10 cellular contexts compared by ENCODE assay signal in genomic region chr1:42950146-42950480, GRCh38. TPM values are rescaled to one million over a fixed set of nuclear protein-coding genes. Genes with fewer than 3 reads are reported as not detected.
DNase-seq lines count a peak whose midpoint lies in the region; ATAC-seq, FAIRE-seq and TF ChIP-seq lines count a peak whose summit lies in the region.
"Had no signal": no experiment of that assay in that cellular context is flagged by ENCODE, and none has a peak within 500 bp of the region (broad histone marks: within the 10 kb centered on the region; RNA-seq: fewer than 3 reads in every experiment).

No MANE protein-coding gene starts in this region.

- peaks cover 0 to 82% (median 27%) of the 10 kb centered on the region in 12 donors for H3K4me1 ChIP-seq in heart left ventricle
- H3K4me1 ChIP-seq in iPS-20b (ENCODE audit: insufficient read depth, low read length): peaks cover 56% of the 10 kb centered on the region

- no peak for TF ChIP-seq CTCF in heart left ventricle (IDR thresholded peaks at IDR 0.05)

- H3K4me1 Mint-ChIP-seq in activated T-helper 17 cell treated with anti-CD3 and anti-CD28 coated beads, Interleukin-2, amount 50 U/mL, for 72 hours: peaks cover 51% of the 10 kb centered on the region

- no peak overlapping the region for H3K9ac ChIP-seq in iPS-20b (ENCODE audit: low read depth, low read length)

- peak; percentile 66 for FAIRE-seq in urothelium cell line (lab: Jason Lieb, UNC)

- 85 to 92% (median 90%) methylated on average over 5 of the region's 5 CpGs for WGBS in heart left ventricle, 4 donors

- H3K36me3 Mint-ChIP-seq in activated T-helper 17 cell treated with anti-CD3 and anti-CD28 coated beads, Interleukin-2, amount 50 U/mL, for 72 hours (ENCODE audit: low read depth): peaks cover 100% of the 10 kb centered on the region

- no peaks in the 10 kb centered on the region for H3K27me3 ChIP-seq in heart left ventricle
- no peaks in the 10 kb centered on the region for H3K27me3 ChIP-seq in iPS-20b (ENCODE audit: insufficient read depth, low read length)

- H3K9me3 Mint-ChIP-seq in activated T-helper 17 cell treated with anti-CD3 and anti-CD28 coated beads, Interleukin-2, amount 50 U/mL, for 72 hours: no peaks in the 10 kb centered on the region

- TF ChIP-seq POLR2A in heart left ventricle (IDR thresholded peaks at IDR 0.05): no peak

- peak overlapping the region; percentile 91 for H3K4me3 Mint-ChIP-seq in activated T-helper 17 cell treated with anti-CD3 and anti-CD28 coated beads, Interleukin-2, amount 50 U/mL, for 72 hours

- no peaks in the 10 kb centered on the region for H3K27me3 Mint-ChIP-seq in activated T-helper 17 cell treated with anti-CD3 and anti-CD28 coated beads, Interleukin-2, amount 50 U/mL, for 72 hours

- H3K36me3 ChIP-seq in heart left ventricle (no peaks in the 10 kb centered on the region), iPS-20b (ENCODE audit: insufficient read depth, low read depth, low read length) (peaks cover 86% of the 10 kb centered on the region)

- H3K9me3 ChIP-seq in heart left ventricle (no peaks in the 10 kb centered on the region), iPS-20b (ENCODE audit: insufficient read depth, low read depth, low read length) (no peaks in the 10 kb centered on the region)

- intact Hi-C loops in heart left ventricle (cut with DNase I): no loop called here
- intact Hi-C loops in left cardiac atrium (cut with DNase I): no loop called here

- no peak for ATAC-seq in heart left ventricle
- no peak for ATAC-seq in left cardiac atrium
- ATAC-seq in activated T-helper 17 cell treated with anti-CD3 and anti-CD28 coated beads, Interleukin-2, amount 50 U/mL, for 72 hours (replicated peaks): no peak
- no peak for ATAC-seq in GM18511 (IDR thresholded peaks at IDR 0.05; ENCODE audit: unreplicated experiment)

- no peak overlapping the region for H3K27ac Mint-ChIP-seq in activated T-helper 17 cell treated with anti-CD3 and anti-CD28 coated beads, Interleukin-2, amount 50 U/mL, for 72 hours

- H3K27ac ChIP-seq in heart left ventricle (peak overlapping the region in 7 of 12 donors; percentile 1 to 89 (median 50)), iPS-20b (ENCODE audit: low read length) (no peak overlapping the region)

- DNase-seq in heart left ventricle (no peak), left cardiac atrium (no peak), urothelium cell line (ENCODE audit: low spot score) (peak; percentile 58), NCI-H2227 treated with DMSO at 0.1 percent for 48 hours (lab: John Stamatoyannopoulos, UW) (no peak), NCI-H526 treated with DMSO at 0.1 percent for 48 hours (lab: John Stamatoyannopoulos, UW) (no peak)
- DNase-seq: activated CD4-positive, CD25-positive, alpha-beta regulatory T cell; effector CD4-positive, alpha-beta T cell had no signal

- H3K4me3 ChIP-seq in heart left ventricle: no peak overlapping the region
- 0 out of 2 replicates have a peak overlapping the region, but pooled peaks have one; percentile 14 for H3K4me3 ChIP-seq in iPS-20b (ENCODE audit: low read length)

RNA-seq across cellular contexts. Expression of gene SLC2A1, which starts 8.6 kb away (rescaled TPM):
- total RNA-seq in heart left ventricle (10 to 100 TPM; 19.0 to 88.1 (median 29.9) TPM), left cardiac atrium (10 to 100 TPM; 10.9 to 12.9 TPM)
- 100 to 1,000 TPM in 1 of 2 donors, 10 to 100 TPM in 1; 10.6 to 196 TPM for polyA plus RNA-seq in heart left ventricle
- 100 to 1,000 TPM; 217 to 280 TPM for total RNA-seq in activated T-helper 17 cell treated with anti-CD3 and anti-CD28 coated beads, Interleukin-2, amount 50 U/mL, for 72 hours
